ENCODE assay signal across 10 cellular contexts in genomic region chr1:201013991-201014815, GRCh38. TPM values are rescaled to one million over a fixed set of nuclear protein-coding genes. Genes with fewer than 3 reads are reported as not detected.
DNase-seq lines count a peak whose midpoint lies in the region; ATAC-seq and TF ChIP-seq lines count a peak whose summit lies in the region.
"Had no signal": no experiment of that assay in that cellular context is flagged by ENCODE, and none has a peak within 500 bp of the region (broad histone marks: within the 10 kb centered on the region; RNA-seq: fewer than 3 reads in every experiment).

No MANE protein-coding gene starts in this region.

- peak overlapping the region; percentile 78 to 98 (median 90) for H3K27ac Mint-ChIP-seq in brain
- H3K27ac Mint-ChIP-seq in memory B cell = peak overlapping the region; percentile 74

- H3K9me3 Mint-ChIP-seq in brain (no peaks in the 10 kb centered on the region), memory B cell (no peaks in the 10 kb centered on the region)

- peaks cover 93% of the 10 kb centered on the region for H3K27me3 ChIP-seq in left ventricle myocardium inferior (ENCODE audit: low read depth)

- peak overlapping the region; percentile 11 for H3K4me3 ChIP-seq in left ventricle myocardium inferior

- peaks cover 3% of the 10 kb centered on the region for H3K27me3 Mint-ChIP-seq in brain
- H3K27me3 Mint-ChIP-seq in memory B cell = no peaks in the 10 kb centered on the region

- no peak overlapping the region for H3K27ac ChIP-seq in left ventricle myocardium inferior (replicated peaks)

- no peaks in the 10 kb centered on the region for H3K36me3 ChIP-seq in left ventricle myocardium inferior

- intact Hi-C loops in left ventricle myocardium inferior (cut with micrococcal nuclease) = no loop called here
- intact Hi-C loops in Right ventricle myocardium superior (cut with DNase I) = no loop called here

- H3K4me3 Mint-ChIP-seq in brain (peak overlapping the region in 4 of 5 experiments; percentile 49 to 65 (median 56)), memory B cell (no peak overlapping the region)

- in situ Hi-C loops in KBM-7 (cut with MboI; ENCODE audit: low pct_unique_long_range_greater_than_20kb, low sequenced_read_pairs) = no loop called here

- H3K4me1 ChIP-seq in left ventricle myocardium inferior = peaks cover 24% of the 10 kb centered on the region

- no peak for TF ChIP-seq CTCF in left ventricle myocardium inferior (IDR thresholded peaks at IDR 0.05; ENCODE audit: borderline replicate concordance)
- no peak for TF ChIP-seq CTCF in brain (conservative IDR thresholded peaks at IDR 0.05)

- ATAC-seq in Right ventricle myocardium superior (ENCODE audit: poor library complexity) (no peak), memory B cell (ENCODE audit: low read depth) (no peak), HG02642 (IDR thresholded peaks at IDR 0.05; ENCODE audit: poor library complexity, unreplicated experiment) (no peak), HG02588 (IDR thresholded peaks at IDR 0.05; ENCODE audit: unreplicated experiment) (no peak)
- ATAC-seq: left ventricle myocardium superior had no signal

- no peaks in the 10 kb centered on the region for H3K36me3 Mint-ChIP-seq in brain
- H3K36me3 Mint-ChIP-seq in memory B cell = no peaks in the 10 kb centered on the region

- no peak for DNase-seq in left ventricle myocardium inferior
- DNase-seq in Right ventricle myocardium superior = no peak
- DNase-seq in memory B cell (ENCODE audit: low spot score in 2 of 2) = no peak
- no peak for DNase-seq in AG08395 (ENCODE audit: low spot score)
- no peak for DNase-seq in KBM-7
- DNase-seq: left ventricle myocardium superior, NCI-H510A had no signal

- no peaks in the 10 kb centered on the region for H3K9me3 ChIP-seq in left ventricle myocardium inferior (replicated peaks)

- H3K4me1 Mint-ChIP-seq in brain (peaks cover 100% of the 10 kb centered on the region), memory B cell (peaks cover 53% of the 10 kb centered on the region)

RNA-seq across cellular contexts. Expression of gene KIF21B, which starts 9.3 kb away (rescaled TPM):
- total RNA-seq in left ventricle myocardium inferior (0.47 TPM), Right ventricle myocardium superior (0.24 TPM)
- 34.3 TPM for polyA plus RNA-seq in brain (ENCODE audit: insufficient read depth, low read depth, low replicate concordance)
